Comparison of ENCODE assay signal across 8 cellular contexts in the genomic region with DNA sequence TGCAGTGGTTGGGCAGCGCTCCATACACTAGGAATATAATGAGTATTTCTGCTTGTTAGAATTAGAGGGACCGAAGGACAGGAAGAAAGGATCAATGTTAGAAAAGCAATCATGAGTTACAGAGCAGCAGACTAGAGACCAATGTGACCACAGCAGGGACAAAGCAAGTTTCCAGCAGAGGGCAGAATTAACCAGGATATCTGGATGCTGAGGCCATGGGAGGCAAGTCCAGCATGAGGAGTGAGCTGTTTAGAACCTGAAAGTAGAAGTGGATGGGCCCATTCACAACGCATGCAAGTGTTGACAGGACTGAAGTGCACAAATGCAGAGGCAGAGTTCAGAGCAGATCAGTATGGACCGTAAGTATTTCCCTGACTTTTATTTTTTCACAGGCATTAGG.
DNase-seq lines count a peak whose midpoint lies in the region; ATAC-seq and TF ChIP-seq lines count a peak whose summit lies in the region.

No MANE protein-coding gene starts in this region.

- POLR2A ChIA-PET in WTC11 (lab: Charles Lee) = no interaction called here

- intact Hi-C loops in left lung (cut with DNase I) = no loop called here

- CTCF ChIA-PET in WTC11 (lab: Charles Lee) = interaction anchor here (1.0 to 1.5 kb wide), 3 partner anchors 1031 to 1226 kb away, joined by 3 to 5 read pairs (median 4); no protein-coding TSS in a partner anchor

- no peaks in the 10 kb centered on the region for H3K4me1 ChIP-seq in MM.1S (ENCODE audit: low read length)
- no peaks in the 10 kb centered on the region for H3K4me1 ChIP-seq in left lung

- H3F3A ChIP-seq in MM.1S (ENCODE audit: insufficient read depth, low read length) = no peaks in the 10 kb centered on the region

- no peak overlapping the region for H3K4me3 Mint-ChIP-seq in WTC11
- H3K4me3 Mint-ChIP-seq in activated T-cell treated with anti-CD3 and anti-CD28 coated beads, Interleukin-2, amount 50 U/mL, for 4 hours = no peak overlapping the region

- peaks cover 45% of the 10 kb centered on the region for H3K36me3 Mint-ChIP-seq in WTC11
- H3K36me3 Mint-ChIP-seq in activated T-cell treated with anti-CD3 and anti-CD28 coated beads, Interleukin-2, amount 50 U/mL, for 4 hours (ENCODE audit: insufficient read depth) = no peaks in the 10 kb centered on the region

- no peak overlapping the region for H3K9ac ChIP-seq in MM.1S (ENCODE audit: low read length)

- H4K20me1 ChIP-seq in MM.1S (ENCODE audit: insufficient read depth, low read length) = no peaks in the 10 kb centered on the region

- DNase-seq in DMS153 (lab: John Stamatoyannopoulos, UW) (peak; percentile 69), MM.1S (peak; percentile 34), WTC11 (ENCODE audit: low spot score) (peak; percentile 29), left lung (no peak)
- no peak for DNase-seq in activated T-cell treated with anti-CD3 and anti-CD28 coated beads, Interleukin-2, amount 50 U/mL, for 4 hours

- no peak overlapping the region for H3K27ac Mint-ChIP-seq in WTC11

- H3K27me3 Mint-ChIP-seq in WTC11 (ENCODE audit: low read depth) = peaks cover 4% of the 10 kb centered on the region; the same call in 1 of the 2 replicates
- H3K27me3 Mint-ChIP-seq in activated T-cell treated with anti-CD3 and anti-CD28 coated beads, Interleukin-2, amount 50 U/mL, for 4 hours (ENCODE audit: low read depth) = no peaks in the 10 kb centered on the region

- no peaks in the 10 kb centered on the region for H3K4me1 Mint-ChIP-seq in WTC11
- no peaks in the 10 kb centered on the region for H3K4me1 Mint-ChIP-seq in activated T-cell treated with anti-CD3 and anti-CD28 coated beads, Interleukin-2, amount 50 U/mL, for 4 hours (ENCODE audit: low read depth)

- no peaks in the 10 kb centered on the region for H3K9me2 ChIP-seq in MM.1S (replicated peaks; ENCODE audit: insufficient read depth, low read length)

- TF ChIP-seq CTCF in MM.1S (IDR thresholded peaks at IDR 0.05; ENCODE audit: low read length) = peak; percentile 36
- TF ChIP-seq CTCF in WTC11 (IDR thresholded peaks at IDR 0.05) = no peak
- peak; percentile 25 to 27 for TF ChIP-seq CTCF in left lung (IDR thresholded peaks at IDR 0.05)

- H3K27me3 ChIP-seq in MM.1S (replicated peaks; ENCODE audit: insufficient read depth, low read length) (no peaks in the 10 kb centered on the region), left lung (no peaks in the 10 kb centered on the region)

- H3K79me2 ChIP-seq in MM.1S (ENCODE audit: low read length) = no peaks in the 10 kb centered on the region

- peaks cover 68% of the 10 kb centered on the region for H3K9me3 Mint-ChIP-seq in WTC11
- H3K9me3 Mint-ChIP-seq in activated T-cell treated with anti-CD3 and anti-CD28 coated beads, Interleukin-2, amount 50 U/mL, for 4 hours = peaks cover 2% of the 10 kb centered on the region

- peak; percentile 92 for ATAC-seq in WTC11
- ATAC-seq in left lung = peak; percentile 76
- no peak for ATAC-seq in activated CD4-positive, CD25-positive, alpha-beta regulatory T cell treated with anti-CD3 and anti-CD28 coated beads, Interleukin-2, amount 50 U/mL, for 24 hours
- no peak for ATAC-seq in GM21529 (IDR thresholded peaks at IDR 0.05; ENCODE audit: unreplicated experiment)
- no peak for ATAC-seq in activated T-cell treated with anti-CD3 and anti-CD28 coated beads, Interleukin-2, amount 50 U/mL, for 4 hours
- no peak for ATAC-seq in HG03565 (IDR thresholded peaks at IDR 0.05; ENCODE audit: unreplicated experiment)

- H3K27ac ChIP-seq in MM.1S (ENCODE audit: low read length) (no peak overlapping the region), left lung (no peak overlapping the region)

- H3K9me3 ChIP-seq in MM.1S (replicated peaks; ENCODE audit: insufficient read depth, low read length) = no peaks in the 10 kb centered on the region
- H3K9me3 ChIP-seq in left lung = no peaks in the 10 kb centered on the region

- no peak overlapping the region for H3K4me2 ChIP-seq in MM.1S (ENCODE audit: low read depth, low read length)

- H3K36me3 ChIP-seq in MM.1S (replicated peaks; ENCODE audit: insufficient read depth, low read length) = no peaks in the 10 kb centered on the region
- H3K36me3 ChIP-seq in left lung = no peaks in the 10 kb centered on the region

- H3K4me3 ChIP-seq in MM.1S (ENCODE audit: low read length) (no peak overlapping the region), left lung (no peak overlapping the region)

- H2AFZ ChIP-seq in MM.1S (ENCODE audit: low read length) = no peak overlapping the region

TF ChIP-seq in WTC11, 78 proteins besides CTCF, POLR2A, EP300 and RAD21:
- peak; percentile 53; the same call in 1 of the 2 replicates for TF ChIP-seq ETV6 (CRISPR knock-in tag; IDR thresholded peaks at IDR 0.05)
- no peak for TF ChIP-seq ZNF416 (CRISPR knock-in tag; IDR thresholded peaks at IDR 0.05)

Comparison
In these comparisons a context has a peak if more than half of its experiments do, and no peak if none do; other contexts are left out.
1. DNase-seq: peak in DMS153 (single experiment), MM.1S (single experiment) and WTC11 (single experiment); none in left lung (0 of 2) and activated T-cell treated with anti-CD3 and anti-CD28 coated beads, Interleukin-2, amount 50 U/mL, for 4 hours (single experiment).
2. ATAC-seq: peak in WTC11 (single experiment) and left lung (single experiment); none in activated CD4-positive, CD25-positive, alpha-beta regulatory T cell treated with anti-CD3 and anti-CD28 coated beads, Interleukin-2, amount 50 U/mL, for 24 hours (0 of 2), GM21529 (single experiment), activated T-cell treated with anti-CD3 and anti-CD28 coated beads, Interleukin-2, amount 50 U/mL, for 4 hours (0 of 2) and HG03565 (single experiment).